ENCODE assay signal across 13 cellular contexts in the genomic region with DNA sequence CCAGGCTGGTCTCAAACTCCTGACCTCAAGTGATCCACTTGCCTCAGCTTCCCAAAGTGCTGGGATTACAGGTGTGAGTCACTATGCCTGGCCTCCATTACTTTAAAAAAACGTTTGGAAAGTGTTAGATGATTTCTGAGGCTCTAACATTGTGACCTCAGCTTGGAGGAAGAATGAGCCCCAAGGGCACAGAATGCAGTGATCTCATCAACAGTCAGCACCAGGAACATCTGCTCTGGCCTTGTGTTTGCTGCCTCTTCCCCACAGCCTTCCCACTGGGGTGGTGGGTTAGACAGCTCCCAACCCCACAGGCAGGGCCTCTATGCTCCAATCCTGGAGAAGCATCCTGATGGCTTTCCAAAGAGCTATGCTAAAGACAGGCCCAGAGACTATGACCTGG. TPM values are rescaled to one million over a fixed set of nuclear protein-coding genes. Genes with fewer than 3 reads are reported as not detected.
A peak's percentile ranks its signal among the peaks of the same experiment; 100 is the strongest.
DNase-seq lines count a peak whose midpoint lies in the region; FAIRE-seq and TF ChIP-seq lines count a peak whose summit lies in the region.
"Had no signal": no experiment of that assay in that cellular context is flagged by ENCODE, and none has a peak within 500 bp of the region (broad histone marks: within the 10 kb centered on the region; RNA-seq: fewer than 3 reads in every experiment).

No MANE protein-coding gene starts in this region.

- TF ChIP-seq CTCF in fibroblast of pulmonary artery (IDR thresholded peaks at IDR 0.05; ENCODE audit: low read length, missing control alignments) (no peak), D721Med (IDR thresholded peaks at IDR 0.05; ENCODE audit: insufficient read depth, missing control alignments) (no peak), CD14-positive monocyte (IDR thresholded peaks at IDR 0.05) (no peak)

- H3K4me3 Mint-ChIP-seq in CD14-positive monocyte: no peak overlapping the region

- no peak overlapping the region for H3K9ac ChIP-seq in stomach smooth muscle (ENCODE audit: low read length in 2 of 2)

- no peaks in the 10 kb centered on the region for H3K9me3 Mint-ChIP-seq in CD14-positive monocyte

- H3K27me3 Mint-ChIP-seq in CD14-positive monocyte (ENCODE audit: low read depth in 3 of 3): no peaks in the 10 kb centered on the region

- H3K27me3 ChIP-seq in stomach smooth muscle (ENCODE audit: control insufficient read depth in 1 of 2, insufficient read depth in 2 of 2, low read length in 2 of 2): no peaks in the 10 kb centered on the region

- H3K36me3 Mint-ChIP-seq in CD14-positive monocyte: peaks cover 69 to 77% of the 10 kb centered on the region in 2 donors

- H3K4me3 ChIP-seq in fibroblast of pulmonary artery (replicated peaks; ENCODE audit: low read depth, low read length): no peak overlapping the region
- no peak overlapping the region for H3K4me3 ChIP-seq in stomach smooth muscle (ENCODE audit: low read length in 2 of 2)
- H3K4me3 ChIP-seq: A549 had no signal

- no peak for FAIRE-seq in D721Med (lab: Jason Lieb, UNC)
- FAIRE-seq: A549, TTC549 had no signal

- no peaks in the 10 kb centered on the region for H3K9me3 ChIP-seq in stomach smooth muscle (ENCODE audit: control insufficient read depth in 2 of 2, low read length in 2 of 2)
- H3K9me3 ChIP-seq: A549 had no signal

- peak overlapping the region; percentile 55 for H3K27ac ChIP-seq in stomach smooth muscle (ENCODE audit: low read length)
- H3K27ac ChIP-seq: A549 had no signal

- H3K4me1 Mint-ChIP-seq in CD14-positive monocyte: peaks cover 4% of the 10 kb centered on the region

- peaks cover 5 to 14% of the 10 kb centered on the region in 2 donors for H3K36me3 ChIP-seq in stomach smooth muscle (ENCODE audit: control insufficient read depth in 2 of 2, insufficient read depth in 2 of 2, low read length in 2 of 2)

- H3K27ac Mint-ChIP-seq in CD14-positive monocyte: no peak overlapping the region

- DNase-seq in NCI-H2171 treated with DMSO at 0.1 percent for 48 hours (lab: John Stamatoyannopoulos, UW) (peak; percentile 47), NCI-H2171 (lab: John Stamatoyannopoulos, UW) (no peak), SW 1271 (lab: John Stamatoyannopoulos, UW) (peak; percentile 35 to 48), fibroblast of pulmonary artery (ENCODE audit: low read depth) (peak; percentile 28), D721Med (ENCODE audit: insufficient read length, low spot score) (no peak), CD14-positive monocyte (ENCODE audit: low spot score) (no peak)
- DNase-seq in activated CD8-positive, alpha-beta memory T cell treated with anti-CD3 and anti-CD28 coated beads, Interleukin-2, amount 50 U/mL, for 4 hours: no peak
- DNase-seq: activated CD8-positive, alpha-beta memory T cell treated with anti-CD3 and anti-CD28 coated beads, Interleukin-2, amount 50 U/mL, for 48 hours; DND-41; NCI-H345 had no signal

- peaks cover 50% of the 10 kb centered on the region for H3K4me1 ChIP-seq in stomach smooth muscle (ENCODE audit: control insufficient read depth, insufficient read depth, low read length)

- intact Hi-C loops in CD14-positive monocyte (cut with micrococcal nuclease): no loop called here

RNA-seq across cellular contexts. Expression of gene SREBF1, which starts 37.7 kb away (rescaled TPM):
- 10 to 100 TPM in 1 of 2 donors, 1 to 10 TPM in 1; 7.6 to 10.5 TPM for polyA plus RNA-seq in CD14-positive monocyte

Comparison
In these comparisons a context has a peak if more than half of its experiments do, and no peak if none do; other contexts are left out.
1. DNase-seq: peak in NCI-H2171 treated with DMSO at 0.1 percent for 48 hours (single experiment), SW 1271 (2 of 2) and fibroblast of pulmonary artery (single experiment); none in NCI-H2171 (single experiment), D721Med (single experiment), CD14-positive monocyte (single experiment) and activated CD8-positive, alpha-beta memory T cell treated with anti-CD3 and anti-CD28 coated beads, Interleukin-2, amount 50 U/mL, for 4 hours (single experiment).